20 cellular contexts compared by ENCODE assay signal in genomic region chr1:24042375-24042774, GRCh38.
"Had no signal": no experiment of that assay in that cellular context is flagged by ENCODE, and none has a peak within 500 bp of the region (broad histone marks: within the 10 kb centered on the region; RNA-seq: fewer than 3 reads in every experiment).

No MANE protein-coding gene starts in this region.

- H3K4me2 ChIP-seq: SK-N-SH had no signal

- H3K36me3 ChIP-seq: MG63 had no signal

- H3K9me3 ChIP-seq: MG63, SK-N-SH had no signal

- DNase-seq: IMR-90, Karpas-422, KG1, MG63, NCI-H1092 treated with DMSO at 0.1 percent for 48 hours, NCI-H1436, NCI-H2029, NCI-H2081 treated with DMSO at 0.1 percent for 48 hours, NCI-H2171 treated with DMSO at 0.1 percent for 48 hours, NCI-H345, NCI-H446 treated with DMSO at 0.1 percent for 48 hours, NCI-H510A treated with DMSO at 0.1 percent for 48 hours, NCI-H526, NCI-H774, SHP77, SK-N-SH, SW 1271, T-cell had no signal

- FAIRE-seq: HepG2 had no signal

- H3K27me3 ChIP-seq: MG63 had no signal

- H3K4me3 ChIP-seq: MG63 had no signal

- H3K9ac ChIP-seq: SK-N-SH had no signal

- H3K27ac ChIP-seq: RWPE1 had no signal

- ATAC-seq: HepG2, T-cell had no signal
